9 cellular contexts compared by ENCODE assay signal in the genomic region with DNA sequence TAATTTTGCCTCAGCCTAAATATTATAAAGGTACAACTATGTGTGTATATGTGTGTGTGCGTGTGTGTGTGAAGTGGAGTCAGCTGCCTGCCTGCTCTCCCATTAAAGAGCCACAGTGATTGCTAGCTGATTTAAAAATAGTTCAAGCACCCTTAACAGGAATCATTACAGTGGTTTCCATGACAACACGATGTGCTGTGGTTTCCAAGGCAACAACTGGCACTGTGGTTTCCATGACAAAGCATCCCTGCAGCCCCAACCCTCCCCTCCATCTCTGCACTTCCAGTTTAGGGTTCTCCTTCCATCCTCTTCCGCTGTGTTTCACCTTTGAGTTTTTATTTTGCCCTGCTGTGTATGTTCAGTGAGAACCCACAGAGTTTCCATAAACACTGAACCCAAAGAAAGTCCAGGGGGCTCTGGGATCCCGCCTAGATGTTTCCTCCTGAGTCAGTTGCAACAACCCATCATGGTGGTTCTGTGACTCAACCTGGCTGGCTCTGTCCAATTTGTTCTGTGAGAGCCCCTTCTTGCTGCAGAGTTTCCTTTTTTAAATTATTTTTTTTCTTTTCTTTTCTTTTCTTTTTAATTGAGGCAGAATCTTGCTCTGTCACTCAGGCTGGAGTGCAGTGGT. TPM values are rescaled to one million over a fixed set of nuclear protein-coding genes. Genes with fewer than 3 reads are reported as not detected.
A peak's percentile ranks its signal among the peaks of the same experiment; 100 is the strongest.
DNase-seq lines count a peak whose midpoint lies in the region; ATAC-seq, FAIRE-seq and TF ChIP-seq lines count a peak whose summit lies in the region.
"Had no signal": no experiment of that assay in that cellular context is flagged by ENCODE, and none has a peak within 500 bp of the region (broad histone marks: within the 10 kb centered on the region; RNA-seq: fewer than 3 reads in every experiment).

No MANE protein-coding gene starts in this region.

- H3K36me3 ChIP-seq in SJCRH30 (no peaks in the 10 kb centered on the region), esophagus squamous epithelium (no peaks in the 10 kb centered on the region), ovary (no peaks in the 10 kb centered on the region)

- TF ChIP-seq EP300 in ovary (IDR thresholded peaks at IDR 0.05) = no peak

- H3K4me1 ChIP-seq in SJCRH30 = peaks cover 36% of the 10 kb centered on the region
- H3K4me1 ChIP-seq in esophagus squamous epithelium = no peaks in the 10 kb centered on the region
- H3K4me1 ChIP-seq in ovary (ENCODE audit: insufficient read depth) = no peaks in the 10 kb centered on the region

- FAIRE-seq in GM12891 (lab: Jason Lieb, UNC) = no peak

- ATAC-seq in GM21381 (IDR thresholded peaks at IDR 0.05; ENCODE audit: unreplicated experiment) = no peak

- DNase-seq in AG08396 (ENCODE audit: low spot score) (peak; percentile 65), HCEC 1CT (peak; percentile 48), SJCRH30 (peak; percentile 74 to 83), glomerular visceral epithelial cell (ENCODE audit: extremely low spot score) (peak; percentile 42), esophagus squamous epithelium (lab: John Stamatoyannopoulos, UW) (no peak), ovary (no peak), GM12891 (ENCODE audit: insufficient read length, low spot score) (no peak)
- DNase-seq: T-cell had no signal

- intact Hi-C loops in esophagus squamous epithelium (cut with DNase I) = no loop called here
- intact Hi-C loops in ovary (cut with DNase I) = no loop called here

- TF ChIP-seq CTCF in esophagus squamous epithelium (IDR thresholded peaks at IDR 0.05) (no peak), ovary (IDR thresholded peaks at IDR 0.05) (no peak)

- no peak overlapping the region for H3K4me3 ChIP-seq in SJCRH30
- no peak overlapping the region for H3K4me3 ChIP-seq in esophagus squamous epithelium
- H3K4me3 ChIP-seq in ovary = no peak overlapping the region

- WGBS in esophagus squamous epithelium, 2 donors = 56 to 58% methylated on average over 3 to 4 of the region's 4 CpGs
- 49 to 66% (median 63%) methylated on average over 4 of the region's 4 CpGs for WGBS in ovary, 3 donors

- H3K27ac ChIP-seq in SJCRH30 = no peak overlapping the region
- no peak overlapping the region for H3K27ac ChIP-seq in esophagus squamous epithelium
- no peak overlapping the region for H3K27ac ChIP-seq in ovary

- TF ChIP-seq POLR2A in esophagus squamous epithelium (IDR thresholded peaks at IDR 0.05) = no peak
- TF ChIP-seq POLR2A in ovary (IDR thresholded peaks at IDR 0.05) = no peak
- no peak for TF ChIP-seq POLR2A in GM12891 (IDR thresholded peaks at IDR 0.05; ENCODE audit: low read depth, low read length)

- no peaks in the 10 kb centered on the region for H3K27me3 ChIP-seq in SJCRH30
- H3K27me3 ChIP-seq in esophagus squamous epithelium = peaks cover 0 to 90% (median 0%) of the 10 kb centered on the region in 4 donors
- no peaks in the 10 kb centered on the region for H3K27me3 ChIP-seq in ovary

- no peaks in the 10 kb centered on the region for H3K9me3 ChIP-seq in SJCRH30 (replicated peaks)
- no peaks in the 10 kb centered on the region for H3K9me3 ChIP-seq in esophagus squamous epithelium
- H3K9me3 ChIP-seq in ovary = no peaks in the 10 kb centered on the region

TF ChIP-seq in GM12891, 5 proteins besides CTCF, POLR2A, EP300 and RAD21:
- no peak for TF ChIP-seq PAX5 (IDR thresholded peaks at IDR 0.05; ENCODE audit: insufficient read depth, low read length, severe bottlenecking)
- no peak for TF ChIP-seq POU2F2 (IDR thresholded peaks at IDR 0.05; ENCODE audit: low read depth, low read length)
- no peak for TF ChIP-seq TAF1 (IDR thresholded peaks at IDR 0.05; ENCODE audit: low read depth, low read length)
- TF ChIP-seq SPI1 (IDR thresholded peaks at IDR 0.05; ENCODE audit: low read depth, low read length) = no peak
- no peak for TF ChIP-seq POLR2AphosphoS5 (IDR thresholded peaks at IDR 0.05; ENCODE audit: low read depth, low read length)

RNA-seq across cellular contexts. Expression of a gene that starts 7.1 kb away (rescaled TPM):
- 40.1 and 41.8 TPM in 2 replicates for total RNA-seq in SJCRH30 (2014; rRNA removed; shearing (Covaris generic))
- total RNA-seq in esophagus squamous epithelium (under 1 TPM in 1 of 4 donors, not detected in 3; 0.38 TPM), ovary (10 to 100 TPM in 6 of 7 donors, 1 to 10 TPM in 1; 8.8 to 35.3 (median 32.8) TPM)
- 10 to 100 TPM in 1 of 2 donors, 1 to 10 TPM in 1; 9.9 to 13.2 TPM for polyA plus RNA-seq in ovary
- polyA plus RNA-seq in GM12891 (2012; ENCODE audit: low read depth, missing spikeins) = 0.05 TPM

RNA-seq across cellular contexts. Expression of a gene that starts 17.2 kb away (rescaled TPM):
- 0.04 TPM in 1 of 2 replicates, not detected in the other for total RNA-seq in SJCRH30 (2014; rRNA removed; shearing (Covaris generic))
- total RNA-seq in esophagus squamous epithelium = 1 to 10 TPM in 1 of 4 donors, under 1 TPM in 3; 0.13 to 1.1 (median 0.79) TPM
- 10 to 100 TPM in 1 of 7 donors, 1 to 10 TPM in 6; 2.8 to 10.6 (median 6.2) TPM for total RNA-seq in ovary
- 1 to 10 TPM in 1 of 2 donors, under 1 TPM in 1; 0.97 to 5.2 TPM for polyA plus RNA-seq in ovary
- polyA plus RNA-seq in GM12891 (2012; ENCODE audit: low read depth, missing spikeins) = not detected

RNA-seq across cellular contexts. Expression of a gene that starts 49.7 kb away (rescaled TPM):
- 0.02 TPM in 1 of 2 replicates, not detected in the other for total RNA-seq in SJCRH30 (2014; rRNA removed; shearing (Covaris generic))
- total RNA-seq in esophagus squamous epithelium = not detected
- under 1 TPM in 6 of 7 donors, not detected in 1; 0.25 to 0.82 (median 0.39) TPM for total RNA-seq in ovary
- under 1 TPM; 0.15 to 0.32 TPM for polyA plus RNA-seq in ovary
- polyA plus RNA-seq in GM12891 (2012; ENCODE audit: low read depth, missing spikeins) = not detected
- total RNA-seq: T-cell had no signal

Comparison
In these comparisons a context has a peak if more than half of its experiments do, and no peak if none do; other contexts are left out.
1. DNase-seq: peak in AG08396 (single experiment), HCEC 1CT (single experiment), SJCRH30 (2 of 2) and glomerular visceral epithelial cell (single experiment); none in esophagus squamous epithelium (single experiment), ovary (0 of 5) and GM12891 (single experiment).
2. RNA of a gene that starts 7.1 kb away (total RNA-seq): 40.1 to 41.8 TPM in SJCRH30 and 8.8 to 35.3 TPM in ovary; 0.38 TPM in esophagus squamous epithelium; every median in the first group is over 4 times any median in the second.